Comparison of ENCODE assay signal across 17 cellular contexts in the genomic region with DNA sequence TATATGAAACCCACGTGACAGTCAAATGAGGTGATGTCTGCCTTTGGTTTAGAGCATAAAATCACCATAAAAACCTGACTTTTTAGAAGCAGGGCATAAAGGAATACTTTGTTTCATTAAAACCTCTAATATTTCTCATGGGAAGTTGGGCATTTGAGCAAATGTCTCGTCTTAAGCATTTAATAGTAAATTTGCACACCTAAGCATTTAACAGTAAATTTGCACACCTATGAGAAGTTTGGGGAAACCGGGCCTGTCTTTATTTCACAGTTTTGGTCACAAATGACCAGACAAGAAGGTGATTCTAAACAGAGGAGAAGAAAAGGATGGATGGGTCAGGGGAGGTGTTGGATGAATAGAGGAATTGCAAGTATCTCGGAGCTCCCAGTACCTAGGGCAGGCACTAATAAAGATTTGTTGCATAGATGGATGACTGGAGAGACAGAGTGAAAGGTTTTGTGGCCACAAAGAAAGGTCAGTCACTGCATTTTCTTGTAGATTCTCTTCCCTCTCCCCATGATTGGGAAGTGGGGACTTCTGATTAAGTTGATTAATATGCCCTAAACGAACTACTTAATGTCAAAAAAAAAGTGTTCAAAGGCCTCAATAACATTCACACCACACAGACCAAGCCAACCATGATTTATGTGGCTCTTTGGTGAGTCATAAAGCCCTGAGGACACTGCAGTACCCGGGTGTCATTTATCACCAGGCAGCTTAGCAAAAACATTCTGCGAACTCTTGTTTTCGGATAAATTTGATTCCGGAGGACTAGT.
DNase-seq lines count a peak whose midpoint lies in the region; ATAC-seq, FAIRE-seq and TF ChIP-seq lines count a peak whose summit lies in the region.
"Had no signal": no experiment of that assay in that cellular context is flagged by ENCODE, and none has a peak within 500 bp of the region (broad histone marks: within the 10 kb centered on the region; RNA-seq: fewer than 3 reads in every experiment).

No MANE protein-coding gene starts in this region.

- no peaks in the 10 kb centered on the region for H4K20me1 ChIP-seq in astrocyte (ENCODE audit: insufficient read depth, low read length)

- H2AFZ ChIP-seq in astrocyte (ENCODE audit: low read depth, low read length): no peak overlapping the region

- H3K4me1 ChIP-seq in astrocyte (ENCODE audit: insufficient read depth, low read length): no peaks in the 10 kb centered on the region
- H3K4me1 ChIP-seq in mesodermal cell (ENCODE audit: control insufficient read depth, insufficient read depth, low read length, poor library complexity, severe bottlenecking): no peaks in the 10 kb centered on the region
- H3K4me1 ChIP-seq: SJSA1 had no signal

- peak; percentile 46 for DNase-seq in Caki2 (ENCODE audit: low read depth)
- peak; percentile 60 for DNase-seq in HTR-8/SVneo (ENCODE audit: insufficient read length, low spot score)
- peak; percentile 63 for DNase-seq in astrocyte (ENCODE audit: low read depth)
- no peak for DNase-seq in left ventricle myocardium superior
- DNase-seq in mucosa of gallbladder (ENCODE audit: low spot score): no peak
- DNase-seq in SHP77 (lab: John Stamatoyannopoulos, UW): no peak
- no peak for DNase-seq in cortex of kidney (lab: John Stamatoyannopoulos, UW)
- DNase-seq: cerebellar nuclear complex, COR-L47, NCI-H1930, NCI-H446 treated with DMSO at 0.1 percent for 48 hours, sigmoid colon, substantia nigra, T1000 had no signal

- peaks cover 2% of the 10 kb centered on the region for H3K9me3 Mint-ChIP-seq in astrocyte (ENCODE audit: unreplicated experiment)

- no peaks in the 10 kb centered on the region for H3K4me1 Mint-ChIP-seq in astrocyte (ENCODE audit: low read depth, unreplicated experiment)

- H3K27ac ChIP-seq in astrocyte (ENCODE audit: low read depth, low read length): no peak overlapping the region
- H3K27ac ChIP-seq in mesodermal cell (ENCODE audit: low read depth, low read length, severe bottlenecking): peak overlapping the region; percentile 2
- H3K27ac ChIP-seq: sigmoid colon, SJSA1 had no signal

- H3K4me3 ChIP-seq in astrocyte (ENCODE audit: insufficient read depth, low read depth, low read length) (no peak overlapping the region), mesodermal cell (ENCODE audit: extremely low read depth, insufficient read depth, low read length, poor library complexity, severe bottlenecking) (no peak overlapping the region)
- H3K4me3 ChIP-seq: sigmoid colon, SJSA1 had no signal

- TF ChIP-seq CTCF in astrocyte (IDR thresholded peaks at IDR 0.05; ENCODE audit: insufficient read depth, low read depth, low read length): no peak

- H3K36me3 Mint-ChIP-seq in astrocyte (ENCODE audit: low read depth, unreplicated experiment): no peaks in the 10 kb centered on the region

- no peak overlapping the region for H3K27ac Mint-ChIP-seq in astrocyte (ENCODE audit: unreplicated experiment)

- H3K27me3 Mint-ChIP-seq in astrocyte (ENCODE audit: low read depth, unreplicated experiment): peaks cover 28% of the 10 kb centered on the region

- intact Hi-C loops in left ventricle myocardium superior (cut with micrococcal nuclease): no loop called here

- H3K9me3 ChIP-seq in astrocyte (ENCODE audit: insufficient read depth, low read depth, low read length): no peaks in the 10 kb centered on the region
- H3K9me3 ChIP-seq in mesodermal cell (ENCODE audit: control insufficient read depth, low read length): no peaks in the 10 kb centered on the region
- H3K9me3 ChIP-seq: sigmoid colon, SJSA1 had no signal

- ATAC-seq in left ventricle myocardium superior: no peak
- ATAC-seq: left lobe of liver had no signal

- H3K27me3 ChIP-seq in astrocyte (ENCODE audit: insufficient read depth, low read length): peaks cover 9% of the 10 kb centered on the region
- H3K27me3 ChIP-seq: sigmoid colon had no signal

- in situ Hi-C loops in Caki2 (cut with HindIII; ENCODE audit: low pct_unique_long_range_greater_than_20kb, low sequenced_read_pairs): no loop called here

- H3K9ac ChIP-seq in astrocyte (ENCODE audit: low read length): no peak overlapping the region

- H3K79me2 ChIP-seq in astrocyte (ENCODE audit: insufficient read depth, low read length): no peaks in the 10 kb centered on the region

- no peak overlapping the region for H3K4me2 ChIP-seq in astrocyte (ENCODE audit: low read length)

- no peaks in the 10 kb centered on the region for H3K36me3 ChIP-seq in astrocyte (ENCODE audit: insufficient read depth, low read length)
- no peaks in the 10 kb centered on the region for H3K36me3 ChIP-seq in mesodermal cell (ENCODE audit: control insufficient read depth, insufficient read depth, low read length)
- H3K36me3 ChIP-seq: sigmoid colon, SJSA1 had no signal

- FAIRE-seq in HTR-8/SVneo (lab: Jason Lieb, UNC) (no peak), astrocyte (lab: Jason Lieb, UNC) (no peak)

- WGBS in mesodermal cell (ENCODE audit: insufficient coverage in 2 of 2), 2 experiments: 76 to 88% methylated on average over 3 of the region's 9 CpGs

- no peak overlapping the region for H3K4me3 Mint-ChIP-seq in astrocyte (ENCODE audit: unreplicated experiment)

Comparison
In these comparisons a context has a peak if more than half of its experiments do, and no peak if none do; other contexts are left out.
1. DNase-seq: peak in Caki2 (single experiment), HTR-8/SVneo (single experiment) and astrocyte (single experiment); none in left ventricle myocardium superior (single experiment), mucosa of gallbladder (single experiment), SHP77 (0 of 2) and cortex of kidney (single experiment).